In genomic region chr7:26157520-26158105, GRCh38 we compare ENCODE assay signal across 11 cellular contexts. TPM values are rescaled to one million over a fixed set of nuclear protein-coding genes. Genes with fewer than 3 reads are reported as not detected.
DNase-seq lines count a peak whose midpoint lies in the region; ATAC-seq and TF ChIP-seq lines count a peak whose summit lies in the region.
"Had no signal": no experiment of that assay in that cellular context is flagged by ENCODE, and none has a peak within 500 bp of the region (broad histone marks: within the 10 kb centered on the region; RNA-seq: fewer than 3 reads in every experiment).

No MANE protein-coding gene starts in this region.

- no peak for DNase-seq in SK-N-SH
- no peak for DNase-seq in GM23338 (ENCODE audit: low spot score)
- DNase-seq in activated CD4-positive, alpha-beta memory T cell treated with anti-CD3 and anti-CD28 coated beads, Interleukin-2, amount 10 ng/mL, durations not matched to agents 7 days and 5 days: no peak
- no peak for DNase-seq in left colon
- DNase-seq in stimulated activated CD4-positive, alpha-beta T cell treated with anti-CD3 and anti-CD28 coated beads, Interleukin-1b, Interleukin-23, amount 100 ng/mL, for 48 hours: no peak
- no peak for DNase-seq in GM20000 (ENCODE audit: low spot score)
- DNase-seq: NCI-H226 had no signal

- H3K27ac Mint-ChIP-seq in GM23338: no peak overlapping the region
- peak overlapping the region; percentile 62 for H3K27ac Mint-ChIP-seq in activated CD4-positive, alpha-beta memory T cell treated with anti-CD3 and anti-CD28 coated beads, Interleukin-2, amount 10 ng/mL, durations not matched to agents 7 days and 5 days

- H3K36me3 ChIP-seq in SK-N-SH (replicated peaks in 1 of 2; ENCODE audit: control insufficient read depth in 1 of 2, insufficient read depth in 2 of 2, low read length in 1 of 2): no peaks in the 10 kb centered on the region
- H3K36me3 ChIP-seq in GM23338 (ENCODE audit: insufficient read depth): no peaks in the 10 kb centered on the region

- H4K20me1 ChIP-seq in SK-N-SH (ENCODE audit: insufficient read depth): no peaks in the 10 kb centered on the region
- H4K20me1 ChIP-seq in GM23338 (replicated peaks; ENCODE audit: insufficient read depth): peaks cover 50% of the 10 kb centered on the region

- H3K4me1 Mint-ChIP-seq in GM23338: peaks cover 71% of the 10 kb centered on the region
- H3K4me1 Mint-ChIP-seq in activated CD4-positive, alpha-beta memory T cell treated with anti-CD3 and anti-CD28 coated beads, Interleukin-2, amount 10 ng/mL, durations not matched to agents 7 days and 5 days: peaks cover 76% of the 10 kb centered on the region

- H3K4me2 ChIP-seq in SK-N-SH (peak overlapping the region; percentile 83; the same call in 1 of the 2 replicates), GM23338 (peak overlapping the region; percentile 76)

- peaks cover 3% of the 10 kb centered on the region; the same call in 1 of the 3 replicates for H3K9me3 Mint-ChIP-seq in GM23338
- H3K9me3 Mint-ChIP-seq in activated CD4-positive, alpha-beta memory T cell treated with anti-CD3 and anti-CD28 coated beads, Interleukin-2, amount 10 ng/mL, durations not matched to agents 7 days and 5 days: no peaks in the 10 kb centered on the region
- H3K9me3 Mint-ChIP-seq: type B pancreatic cell had no signal

- H3K9me2 ChIP-seq in SK-N-SH: no peaks in the 10 kb centered on the region
- no peaks in the 10 kb centered on the region for H3K9me2 ChIP-seq in GM23338 (ENCODE audit: insufficient read depth)

- H3K4me3 ChIP-seq in SK-N-SH (ENCODE audit: low read depth in 2 of 2, low read length in 1 of 2): no peak overlapping the region
- peak overlapping the region; percentile 11; the same call in 1 of the 2 replicates for H3K4me3 ChIP-seq in GM23338
- H3K4me3 ChIP-seq: hepatocyte had no signal

- ATAC-seq in SK-N-SH treated with all-trans-retinoic acid at 6 μM for 48 hours (no peak), GM23338 (no peak), left colon (peak; percentile 51), GM18498 (IDR thresholded peaks at IDR 0.05; ENCODE audit: unreplicated experiment) (no peak)

- POLR2A ChIA-PET in SK-N-SH (lab: Yijun Ruan, JAX): no interaction called here
- POLR2A ChIA-PET in activated CD4-positive, alpha-beta memory T cell treated with anti-CD3 and anti-CD28 coated beads, Interleukin-2, amount 10 ng/mL, durations not matched to agents 7 days and 5 days (lab: Charles Lee): interaction anchor here (2.2 to 14.1 kb wide), 4 partner anchors 9 to 47 kb away, joined by 7 to 406 read pairs (median 52); partner anchors contain the start of genes CBX3 and HNRNPA2B1

- TF ChIP-seq RAD21 in SK-N-SH (IDR thresholded peaks at IDR 0.05; ENCODE audit: low read length): no peak

- H3K9ac ChIP-seq in SK-N-SH: no peak overlapping the region; the same call in 1 of the 2 replicates

- H3K27me3 ChIP-seq in SK-N-SH (ENCODE audit: insufficient read depth) (no peaks in the 10 kb centered on the region), GM23338 (ENCODE audit: insufficient read depth) (no peaks in the 10 kb centered on the region)

- H3K4me3 Mint-ChIP-seq in GM23338: peak overlapping the region; percentile 35; the same call in 1 of the 3 replicates
- peak overlapping the region; percentile 38 for H3K4me3 Mint-ChIP-seq in activated CD4-positive, alpha-beta memory T cell treated with anti-CD3 and anti-CD28 coated beads, Interleukin-2, amount 10 ng/mL, durations not matched to agents 7 days and 5 days
- H3K4me3 Mint-ChIP-seq: type B pancreatic cell had no signal

- peaks cover 21% of the 10 kb centered on the region for H3K27me3 Mint-ChIP-seq in GM23338 (ENCODE audit: insufficient read depth, low read depth, poor library complexity)
- H3K27me3 Mint-ChIP-seq in activated CD4-positive, alpha-beta memory T cell treated with anti-CD3 and anti-CD28 coated beads, Interleukin-2, amount 10 ng/mL, durations not matched to agents 7 days and 5 days: no peaks in the 10 kb centered on the region

- H3K4me1 ChIP-seq in SK-N-SH (ENCODE audit: control insufficient read depth in 1 of 2, insufficient read depth in 2 of 2, low read depth in 1 of 2, low read length in 1 of 2): peaks cover 11 to 51% of the 10 kb centered on the region in 2 experiments; a peak in 3 of 4 replicates
- peaks cover 75% of the 10 kb centered on the region for H3K4me1 ChIP-seq in GM23338 (ENCODE audit: insufficient read depth)

- TF ChIP-seq EP300 in SK-N-SH (IDR thresholded peaks at IDR 0.05; ENCODE audit: borderline replicate concordance in 1 of 2, low read depth in 1 of 2, low read length in 1 of 2): no peak

- intact Hi-C loops in left colon (cut with DNase I, micrococcal nuclease): no loop called here

- peak overlapping the region in 1 of 2 experiments; percentile 90; a peak in 2 of 4 replicates for H3K27ac ChIP-seq in SK-N-SH (ENCODE audit: low read depth in 2 of 2, low read length in 1 of 2)
- no peak overlapping the region for H3K27ac ChIP-seq in GM23338 (ENCODE audit: low read depth)

- H2AFZ ChIP-seq in SK-N-SH (ENCODE audit: low read depth) (no peak overlapping the region), GM23338 (no peak overlapping the region)
- H2AFZ ChIP-seq: hepatocyte had no signal

- H3K36me3 Mint-ChIP-seq in GM23338 (ENCODE audit: low read depth): peaks cover 74% of the 10 kb centered on the region
- H3K36me3 Mint-ChIP-seq in activated CD4-positive, alpha-beta memory T cell treated with anti-CD3 and anti-CD28 coated beads, Interleukin-2, amount 10 ng/mL, durations not matched to agents 7 days and 5 days (ENCODE audit: low read depth): peaks cover 41% of the 10 kb centered on the region
- H3K36me3 Mint-ChIP-seq: type B pancreatic cell had no signal

- TF ChIP-seq CTCF in SK-N-SH (IDR thresholded peaks at IDR 0.05) (no peak), GM23338 (conservative IDR thresholded peaks at IDR 0.05; ENCODE audit: low read depth in 2 of 2) (no peak), GM20000 (IDR thresholded peaks at IDR 0.05; ENCODE audit: extremely low read depth, missing control alignments) (no peak)

- peaks cover 32% of the 10 kb centered on the region for H3F3A ChIP-seq in SK-N-SH (replicated peaks; ENCODE audit: insufficient read depth)
- peaks cover 10% of the 10 kb centered on the region; the same call in 1 of the 2 replicates for H3F3A ChIP-seq in GM23338 (replicated peaks; ENCODE audit: low read depth)

- no peaks in the 10 kb centered on the region for H3K9me3 ChIP-seq in SK-N-SH

- H3K79me2 ChIP-seq in SK-N-SH (ENCODE audit: insufficient read depth): peaks cover 70% of the 10 kb centered on the region; the same call in 1 of the 2 replicates
- H3K79me2 ChIP-seq in GM23338 (replicated peaks; ENCODE audit: insufficient read depth): peaks cover 93% of the 10 kb centered on the region

- WGBS in SK-N-SH (ENCODE audit: low lambda C conversion rate): 97% methylated on average over 4 of the region's 4 CpGs

- CTCF ChIA-PET in SK-N-SH (lab: Yijun Ruan, JAX): interaction anchor here (0.5 to 2.1 kb wide), 7 partner anchors 10 to 127 kb away, joined by 3 to 7 read pairs (median 4); no protein-coding TSS in a partner anchor
- CTCF ChIA-PET in activated CD4-positive, alpha-beta memory T cell treated with anti-CD3 and anti-CD28 coated beads, Interleukin-2, amount 10 ng/mL, durations not matched to agents 7 days and 5 days (lab: Charles Lee): interaction anchor here (1.0 to 2.2 kb wide), 4 partner anchors 9 to 67 kb away, joined by 3 to 7 read pairs (median 4); no protein-coding TSS in a partner anchor

TF ChIP-seq in SK-N-SH, 30 proteins besides CTCF, POLR2A, EP300 and RAD21 (continues in another document):
- no peak for TF ChIP-seq SMC3 (IDR thresholded peaks at IDR 0.05; ENCODE audit: low read depth, low read length)
- no peak for TF ChIP-seq NRF1 (IDR thresholded peaks at IDR 0.05; ENCODE audit: low read depth, low read length)
- no peak for TF ChIP-seq YY1 (IDR thresholded peaks at IDR 0.05; ENCODE audit: low read depth)
- no peak for TF ChIP-seq RCOR1 (IDR thresholded peaks at IDR 0.05; ENCODE audit: low read length)

TF ChIP-seq in SK-N-SH treated with all-trans-retinoic acid at 6 μM for 48 hours, 23 proteins besides CTCF, POLR2A, EP300 and RAD21:
- TF ChIP-seq ISL1 (CRISPR knock-in tag; IDR thresholded peaks at IDR 0.05) (no peak), ZNF565 (CRISPR knock-in tag; conservative IDR thresholded peaks at IDR 0.05; ENCODE audit: low read depth) (no peak), ESRRG (CRISPR knock-in tag; IDR thresholded peaks at IDR 0.05) (no peak), SNAI2 (CRISPR knock-in tag; IDR thresholded peaks at IDR 0.05) (no peak)

TF ChIP-seq in GM23338, 12 proteins besides CTCF, POLR2A, EP300 and RAD21:
- no peak for TF ChIP-seq ZNF114 (CRISPR knock-in tag; IDR thresholded peaks at IDR 0.05)
- no peak for TF ChIP-seq NANOG (IDR thresholded peaks at IDR 0.05; ENCODE audit: borderline replicate concordance)

RNA-seq across cellular contexts. Expression of gene NFE2L3, which starts 5.6 kb away (rescaled TPM):
- polyA plus RNA-seq in SK-N-SH (2012; rRNA removed) (36.1 and 50.8 TPM in 2 replicates), GM23338 (2016; fragmentation: Nextera tagmentation; extraction: Ambion mirVana) (62.0 and 66.4 TPM in 2 replicates)
- 50.3 and 55.0 TPM in 2 replicates for polyA plus RNA-seq in SK-N-SH (2012; cell fraction: cytosol; rRNA removed)
- 20.3 and 41.3 TPM in 2 replicates for polyA plus RNA-seq in SK-N-SH (2012; cell fraction: nucleus; rRNA removed)
- total RNA-seq in GM23338 (2014; rRNA removed; shearing (Covaris generic)): 129 and 142 TPM in 2 replicates
- total RNA-seq in activated CD4-positive, alpha-beta memory T cell treated with anti-CD3 and anti-CD28 coated beads, Interleukin-2, amount 10 ng/mL, durations not matched to agents 7 days and 5 days: 10 to 100 TPM; 21.5 to 24.0 TPM
- 10 to 100 TPM in 1 of 2 donors, 1 to 10 TPM in 1; 8.8 to 13.4 TPM for total RNA-seq in left colon

RNA-seq across cellular contexts. Expression of gene HNRNPA2B1, which starts 42.9 kb away (rescaled TPM):
- 459 and 483 TPM in 2 replicates for polyA plus RNA-seq in SK-N-SH (2012; rRNA removed)
- 594 and 844 TPM in 2 replicates for polyA plus RNA-seq in SK-N-SH (2012; cell fraction: cytosol; rRNA removed)
- polyA plus RNA-seq in SK-N-SH (2012; cell fraction: nucleus; rRNA removed): 318 and 483 TPM in 2 replicates
- 598 and 602 TPM in 2 replicates for total RNA-seq in GM23338 (2014; rRNA removed; shearing (Covaris generic))
- 1,534 and 1,577 TPM in 2 replicates for polyA plus RNA-seq in GM23338 (2016; fragmentation: Nextera tagmentation; extraction: Ambion mirVana)
- total RNA-seq in activated CD4-positive, alpha-beta memory T cell treated with anti-CD3 and anti-CD28 coated beads, Interleukin-2, amount 10 ng/mL, durations not matched to agents 7 days and 5 days: 100 to 1,000 TPM; 696 to 705 TPM
- total RNA-seq in left colon: 100 to 1,000 TPM; 295 to 453 TPM

RNA-seq across cellular contexts. Expression of gene CBX3, which starts 43.9 kb away (rescaled TPM):
- polyA plus RNA-seq in SK-N-SH (2012; rRNA removed): 97.0 and 119 TPM in 2 replicates
- 154 and 237 TPM in 2 replicates for polyA plus RNA-seq in SK-N-SH (2012; cell fraction: cytosol; rRNA removed)
- 109 and 121 TPM in 2 replicates for polyA plus RNA-seq in SK-N-SH (2012; cell fraction: nucleus; rRNA removed)
- 249 and 272 TPM in 2 replicates for total RNA-seq in GM23338 (2014; rRNA removed; shearing (Covaris generic))
- 226 and 236 TPM in 2 replicates for polyA plus RNA-seq in GM23338 (2016; fragmentation: Nextera tagmentation; extraction: Ambion mirVana)
- 100 to 1,000 TPM; 214 to 215 TPM for total RNA-seq in activated CD4-positive, alpha-beta memory T cell treated with anti-CD3 and anti-CD28 coated beads, Interleukin-2, amount 10 ng/mL, durations not matched to agents 7 days and 5 days
- total RNA-seq in left colon: 10 to 100 TPM; 73.3 to 81.3 TPM
